In genomic region chr10:133448120-133448519, GRCh38 we compare ENCODE assay signal across 11 cellular contexts. TPM values are rescaled to one million over a fixed set of nuclear protein-coding genes. Genes with fewer than 3 reads are reported as not detected.
"Had no signal": no experiment of that assay in that cellular context is flagged by ENCODE, and none has a peak within 500 bp of the region (broad histone marks: within the 10 kb centered on the region; RNA-seq: fewer than 3 reads in every experiment).

No MANE protein-coding gene starts in this region.

- H3K36me3 ChIP-seq: HAP-1 had no signal

- ATAC-seq: HCT116, HepG2 had no signal

- H3K27ac ChIP-seq: GM23248, HL-60, KMS-11 had no signal

- H3K9ac ChIP-seq: GM23248, KMS-11 had no signal

- H3K4me1 ChIP-seq: HAP-1 had no signal

- FAIRE-seq: HepG2 had no signal

- H3K4me3 ChIP-seq: GM23248, HAP-1 had no signal

- H3K9me3 ChIP-seq: HAP-1 had no signal

- DNase-seq: GM23248, GOT3, H7, KBM-7 had no signal

- H3K4me2 ChIP-seq: KMS-11 had no signal

- H2AFZ ChIP-seq: GM23248 had no signal

RNA-seq across cellular contexts. Expression of gene SPRN, which starts 23.7 kb away (rescaled TPM):
- total RNA-seq: H4, H7, HepG2, HT1080 had no signal
- polyA plus RNA-seq: HepG2 had no signal
